ENCODE assay signal across 8 cellular contexts in genomic region chr12:104064842-104065441, GRCh38. TPM values are rescaled to one million over a fixed set of nuclear protein-coding genes. Genes with fewer than 3 reads are reported as not detected.
DNase-seq lines count a peak whose midpoint lies in the region; ATAC-seq, FAIRE-seq and TF ChIP-seq lines count a peak whose summit lies in the region.

No MANE protein-coding gene starts in this region.

- H3K4me1 ChIP-seq in K562 (replicated peaks in 1 of 2; ENCODE audit: control insufficient read depth in 2 of 2, insufficient read depth in 2 of 2, low read length in 2 of 2) (peaks cover 5 to 15% of the 10 kb centered on the region in 2 experiments; a peak in 3 of 5 replicates), stomach (peaks cover 15 to 58% (median 41%) of the 10 kb centered on the region in 4 donors)

- ATAC-seq in GM18868 (IDR thresholded peaks at IDR 0.05; ENCODE audit: unreplicated experiment) = peak; percentile 8
- ATAC-seq in K562 = peak; percentile 63
- no peak for ATAC-seq in HG03571 (IDR thresholded peaks at IDR 0.05; ENCODE audit: unreplicated experiment)

- H3K4me3 ChIP-seq in AG04450 (ENCODE audit: low read depth, low read length) = peak overlapping the region; percentile 93
- peak overlapping the region; percentile 99 for H3K4me3 ChIP-seq in K562
- peak overlapping the region; percentile 87 to 99 (median 96) for H3K4me3 ChIP-seq in stomach

- in situ Hi-C loops in K562 (cut with MboI) = no loop called here

- H3K36me3 Mint-ChIP-seq in IgD-negative memory B cell = peaks cover 2% of the 10 kb centered on the region

- H3K4me2 ChIP-seq in K562 (ENCODE audit: insufficient read depth, low read length) = peak overlapping the region; percentile 83

- H3K27me3 ChIP-seq in AG04450 (ENCODE audit: control insufficient read depth, insufficient read depth, low read length) (no peaks in the 10 kb centered on the region), K562 (ENCODE audit: control insufficient read depth in 2 of 2, insufficient read depth in 2 of 2, low read length in 2 of 2) (peaks cover 5% of the 10 kb centered on the region in 2 experiments; a peak in 1 of 5 replicates), stomach (peaks cover 0 to 5% (median 0%) of the 10 kb centered on the region in 3 donors)

- H2AFZ ChIP-seq in K562 (ENCODE audit: low read depth, low read length) = peak overlapping the region; percentile 99

- peak overlapping the region; percentile 91 to 94 (median 91) for H3K27ac Mint-ChIP-seq in IgD-negative memory B cell

- BruUV-seq in K562 (replicated peaks; lab: Mats Ljungman, UMichigan) = no TSS peak

- no peak for TF ChIP-seq RAD21 in K562 (CRISPR knock-in tag; conservative IDR thresholded peaks at IDR 0.05 in 1 of 2, IDR thresholded peaks at IDR 0.05 in 1 of 2)

- TF ChIP-seq POLR2A in K562 (conservative IDR thresholded peaks at IDR 0.05) (no peak), stomach (IDR thresholded peaks at IDR 0.05) (no peak)

- H3K9ac ChIP-seq in K562 (ENCODE audit: insufficient read depth in 1 of 2, low read depth in 2 of 2, low read length in 2 of 2) = peak overlapping the region; percentile 68 to 90; a peak in 3 of 4 replicates

- H3K27ac ChIP-seq in AG04450 (ENCODE audit: low read depth, low read length) = no peak overlapping the region
- no peak overlapping the region; the same call in 2 of the 3 replicates for H3K27ac ChIP-seq in K562 (ENCODE audit: extremely low read depth, low read depth, low read length)
- peak overlapping the region; percentile 89 to 94 (median 90) for H3K27ac ChIP-seq in stomach

- no peaks in the 10 kb centered on the region for H4K20me1 ChIP-seq in K562 (replicated peaks; ENCODE audit: control insufficient read depth, insufficient read depth, low read length)

- FAIRE-seq in K562 (lab: Jason Lieb, UNC) = peak; percentile 49

- peaks cover 2% of the 10 kb centered on the region for H3K27me3 Mint-ChIP-seq in IgD-negative memory B cell

- no peaks in the 10 kb centered on the region for H3K9me1 ChIP-seq in K562 (ENCODE audit: control insufficient read depth, insufficient read depth, low read length)

- no peaks in the 10 kb centered on the region for H3K9me3 Mint-ChIP-seq in IgD-negative memory B cell

- TF ChIP-seq EP300 in K562 (IDR thresholded peaks at IDR 0.05; ENCODE audit: low read length) (no peak), stomach (IDR thresholded peaks at IDR 0.05) (no peak)

- peak overlapping the region; percentile 92 to 93 (median 93) for H3K4me3 Mint-ChIP-seq in IgD-negative memory B cell

- CTCF ChIA-PET in AG04450 (lab: Charles Lee) = interaction anchor here (1.0 to 4.2 kb wide), 3 partner anchors 44 to 317 kb away, joined by 3 to 14 read pairs (median 3); no protein-coding TSS in a partner anchor
- CTCF ChIA-PET in K562 (lab: Yijun Ruan, JAX; ENCODE audit: low intra/inter-chr PET ratio) = interaction anchor here (0.6 to 1.0 kb wide), 2 partner anchors 42 to 102 kb away, joined by 3 read pairs; no protein-coding TSS in a partner anchor

- intact Hi-C loops in K562 (cut with micrococcal nuclease) = loop anchor here (2.0 kb wide), 1 partner anchor 44 kb away; no protein-coding TSS in a partner anchor
- intact Hi-C loops in stomach (cut with DNase I; ENCODE audit: low total_unique reads) = no loop called here

- peaks cover 12 to 15% (median 15%) of the 10 kb centered on the region in 3 donors for H3K4me1 Mint-ChIP-seq in IgD-negative memory B cell

- TF ChIP-seq CTCF in AG04450 (IDR thresholded peaks at IDR 0.05; ENCODE audit: low read depth, low read length) (no peak), K562 (IDR thresholded peaks at IDR 0.05 in 2 of 3, conservative IDR thresholded peaks at IDR 0.05 in 1 of 3; ENCODE audit: insufficient read depth in 2 of 3, low read depth in 1 of 3, low read length in 3 of 3) (no peak), stomach (IDR thresholded peaks at IDR 0.05) (no peak)

- under 1% methylated on average over 38 of the region's 41 CpGs for WGBS in K562 (ENCODE audit: insufficient coverage, low coverage, missing lambda C conversion rate)
- 1 to 2% (median 1%) methylated on average over 25 to 41 of the region's 41 CpGs for WGBS in stomach, 5 donors

- H3K9me3 ChIP-seq in AG04450 (ENCODE audit: control insufficient read depth, insufficient read depth, low read length) (no peaks in the 10 kb centered on the region), K562 (replicated peaks; ENCODE audit: control insufficient read depth, insufficient read depth, low read depth, low read length) (no peaks in the 10 kb centered on the region), stomach (no peaks in the 10 kb centered on the region)

- H3K36me3 ChIP-seq in K562 (ENCODE audit: control insufficient read depth, insufficient read depth, low read length) (peaks cover 10% of the 10 kb centered on the region; the same call in 1 of the 3 replicates), stomach (peaks cover 0 to 35% (median 24%) of the 10 kb centered on the region in 4 donors)

- H3K79me2 ChIP-seq in K562 (ENCODE audit: control insufficient read depth, insufficient read depth, low read length) = peaks cover 11% of the 10 kb centered on the region; the same call in 2 of the 3 replicates

- DNase-seq in AG04450 (ENCODE audit: low read depth, low spot score) = no peak
- peak in 2 of 4 experiments; percentile 35 to 48 for DNase-seq in K562 (ENCODE audit: extremely low read depth in 1 of 4, low spot score in 3 of 4)
- DNase-seq in inferior parietal cortex (ENCODE audit: extremely low spot score) = peak; percentile 8
- no peak for DNase-seq in stomach
- no peak for DNase-seq in HuH-7 (ENCODE audit: low spot score)

- POLR2A ChIA-PET in AG04450 (lab: Yijun Ruan, JAX) (interaction anchor here (1.1 to 2.0 kb wide), 6 partner anchors 14 to 221 kb away, joined by 4 to 18 read pairs (median 8); partner anchors contain the start of genes HSP90B1 and TDG), K562 (lab: Yijun Ruan, JAX) (interaction anchor here (0.7 kb wide), 1 partner anchor 67 kb away, joined by 3 read pairs; no protein-coding TSS in a partner anchor)

TF ChIP-seq in K562, 482 proteins besides CTCF, POLR2A, EP300 and RAD21 (continues in another document):
- TF ChIP-seq MAFG (tag; conservative IDR thresholded peaks at IDR 0.05) (no peak), SAP30 (IDR thresholded peaks at IDR 0.05; ENCODE audit: borderline replicate concordance, insufficient read depth, low read depth, low read length, poor library complexity, severe bottlenecking) (peak; percentile 70), FUS (optimal IDR thresholded peaks at IDR 0.05; ENCODE audit: low read depth, low read length) (no peak), ZNF232 (CRISPR knock-in tag; IDR thresholded peaks at IDR 0.05) (no peak), SIX5 (IDR thresholded peaks at IDR 0.05; ENCODE audit: borderline replicate concordance in 1 of 2, insufficient read depth in 1 of 2, low read depth in 1 of 2, low read length in 2 of 2) (no peak), ZC3H11A (IDR thresholded peaks at IDR 0.05; ENCODE audit: low read depth, low read length) (no peak)

RNA-seq across cellular contexts. Expression of gene HCFC2, which starts 0.6 kb away (rescaled TPM):
- polyA plus RNA-seq in AG04450 (2011; rRNA removed) = 20.8 and 31.4 TPM in 2 replicates
- polyA minus RNA-seq in AG04450 (2011; rRNA and poly(A)+ RNA removed) = 17.4 and 31.5 TPM in 2 replicates
- 7.4 TPM for polyA plus RNA-seq in IgD-negative memory B cell
- 8.2 and 19.6 TPM in 2 replicates for total RNA-seq in K562 (2011; cell fraction: chromatin; rRNA removed; ENCODE audit: low replicate concordance)
- total RNA-seq in K562 (2011; cell fraction: nucleolus; rRNA removed) = 4.3 and 6.1 TPM in 2 replicates
- total RNA-seq in K562 (2011; cell fraction: nucleoplasm; rRNA removed) = 5.7 and 8.1 TPM in 2 replicates
- 2.8 and 3.8 TPM in 2 replicates for total RNA-seq in K562 (2014; rRNA removed)
- total RNA-seq in K562 (2014; rRNA removed; fragmentation: Illumina TruSeq; extraction: Trizol) = 4.4 and 6.0 TPM in 2 replicates
- total RNA-seq in K562 (2015; rRNA removed; fragmentation: Illumina TruSeq; extraction: Trizol) = 5.2 and 6.5 TPM in 2 replicates
- total RNA-seq in K562 (2021) = 3.8 and 4.0 TPM in 2 replicates
- 4.0 and 5.8 TPM in 2 replicates for polyA plus RNA-seq in K562 (2011; rRNA removed)
- 1.6 and 1.7 TPM in 2 replicates for polyA plus RNA-seq in K562 (2011; cell fraction: cytosol; rRNA removed)
- polyA plus RNA-seq in K562 (2011; cell fraction: nucleus; rRNA removed) = 4.7 and 5.7 TPM in 2 replicates
- 2.5 and 2.9 TPM in 2 replicates for polyA plus RNA-seq in K562 (2012)
- polyA plus RNA-seq in K562 (2014; fragmentation: Illumina TruSeq; extraction: Trizol) = 3.1 and 3.8 TPM in 2 replicates
- polyA plus RNA-seq in K562 (2014; fragmentation: Nextera tagmentation; extraction: Ambion mirVana) = 1 to 10 TPM; 1.2 to 1.6 TPM
- polyA plus RNA-seq in K562 (2014; rRNA removed) = 2.5 and 5.7 TPM in 2 replicates
- polyA minus RNA-seq in K562 (2011; rRNA and poly(A)+ RNA removed) = 8.2 and 8.4 TPM in 2 replicates
- 2.1 and 3.3 TPM in 2 replicates for polyA minus RNA-seq in K562 (2011; cell fraction: cytosol; rRNA and poly(A)+ RNA removed)
- polyA minus RNA-seq in K562 (2011; cell fraction: nucleus; rRNA and poly(A)+ RNA removed) = 4.7 and 6.9 TPM in 2 replicates
- 10 to 100 TPM in 4 of 5 donors, 1 to 10 TPM in 1; 2.9 to 50.1 (median 21.6) TPM for total RNA-seq in stomach
- 1 to 10 TPM; 4.4 to 7.0 (median 6.2) TPM for polyA plus RNA-seq in stomach

RNA-seq across cellular contexts. Expression of gene GLT8D2, which starts 15.0 kb away (rescaled TPM):
- polyA plus RNA-seq in AG04450 (2011; rRNA removed) = 102 and 119 TPM in 2 replicates
- 33.5 and 35.4 TPM in 2 replicates for polyA minus RNA-seq in AG04450 (2011; rRNA and poly(A)+ RNA removed)
- polyA plus RNA-seq in IgD-negative memory B cell = 0.23 TPM
- 0.19 TPM in 1 of 2 replicates, not detected in the other for total RNA-seq in K562 (2011; cell fraction: chromatin; rRNA removed; ENCODE audit: low replicate concordance)
- not detected in 2 replicates for total RNA-seq in K562 (2011; cell fraction: nucleolus; rRNA removed)
- total RNA-seq in K562 (2011; cell fraction: nucleoplasm; rRNA removed) = not detected in 2 replicates
- total RNA-seq in K562 (2014; rRNA removed) = 0.18 TPM in 1 of 2 replicates, not detected in the other
- total RNA-seq in K562 (2014; rRNA removed; fragmentation: Illumina TruSeq; extraction: Trizol) = not detected in 2 replicates
- not detected in 2 replicates for total RNA-seq in K562 (2015; rRNA removed; fragmentation: Illumina TruSeq; extraction: Trizol)
- not detected in 2 replicates for total RNA-seq in K562 (2021)
- not detected in 2 replicates for polyA plus RNA-seq in K562 (2011; rRNA removed)
- polyA plus RNA-seq in K562 (2011; cell fraction: cytosol; rRNA removed) = not detected in 2 replicates
- not detected in 2 replicates for polyA plus RNA-seq in K562 (2011; cell fraction: nucleus; rRNA removed)
- 0.18 and 0.28 TPM in 2 replicates for polyA plus RNA-seq in K562 (2012)
- not detected in 2 replicates for polyA plus RNA-seq in K562 (2014; fragmentation: Illumina TruSeq; extraction: Trizol)
- under 1 TPM; 0.18 to 0.27 TPM for polyA plus RNA-seq in K562 (2014; fragmentation: Nextera tagmentation; extraction: Ambion mirVana)
- polyA plus RNA-seq in K562 (2014; rRNA removed) = 0.12 TPM in 1 of 2 replicates, not detected in the other
- polyA minus RNA-seq in K562 (2011; rRNA and poly(A)+ RNA removed) = not detected in 2 replicates
- not detected in 2 replicates for polyA minus RNA-seq in K562 (2011; cell fraction: cytosol; rRNA and poly(A)+ RNA removed)
- not detected in 2 replicates for polyA minus RNA-seq in K562 (2011; cell fraction: nucleus; rRNA and poly(A)+ RNA removed)
- 10 to 100 TPM in 3 of 5 donors, 1 to 10 TPM in 2; 3.0 to 27.5 (median 11.3) TPM for total RNA-seq in stomach
- polyA plus RNA-seq in stomach = 1 to 10 TPM; 3.4 to 9.6 (median 5.4) TPM

Comparison
In these comparisons a context has a peak if more than half of its experiments do, and no peak if none do; other contexts are left out.
1. H3K27ac ChIP-seq: peak in stomach (5 of 5); none in AG04450 (single experiment) and K562 (single experiment).
2. Peak in every context shown above with its lines, with median percentiles within 50 percentile points of each other: H3K4me3 ChIP-seq.